In genomic region chr6:124964764-124965105, GRCh38 we compare ENCODE assay signal across 11 cellular contexts. TPM values are rescaled to one million over a fixed set of nuclear protein-coding genes. Genes with fewer than 3 reads are reported as not detected.
A peak's percentile ranks its signal among the peaks of the same experiment; 100 is the strongest.
DNase-seq lines count a peak whose midpoint lies in the region; ATAC-seq and TF ChIP-seq lines count a peak whose summit lies in the region.
"Had no signal": no experiment of that assay in that cellular context is flagged by ENCODE, and none has a peak within 500 bp of the region (broad histone marks: within the 10 kb centered on the region; RNA-seq: fewer than 3 reads in every experiment).

No MANE protein-coding gene starts in this region.

- H3K4me1 Mint-ChIP-seq in Calu3 (ENCODE audit: low read depth, unreplicated experiment) = peaks cover 25% of the 10 kb centered on the region
- H3K4me1 Mint-ChIP-seq in activated T-helper 17 cell treated with anti-CD3 and anti-CD28 coated beads, Interleukin-2, amount 50 U/mL, for 72 hours = peaks cover 10% of the 10 kb centered on the region
- H3K4me1 Mint-ChIP-seq: memory B cell had no signal

- no peaks in the 10 kb centered on the region for H3K9me3 ChIP-seq in right cardiac atrium (ENCODE audit: control insufficient read depth, low read length)

- intact Hi-C loops in Calu3 (cut with micrococcal nuclease; ENCODE audit: unreplicated experiment) = loop anchor here (5.0 kb wide), 1 partner anchor 38 kb away; no protein-coding TSS in a partner anchor
- intact Hi-C loops in right cardiac atrium (cut with DNase I) = loop anchor here in 2 of 4 donors (10.0 kb wide), 2 partner anchors 90 to 130 kb away; no protein-coding TSS in a partner anchor

- no TSS peak for BruUV-seq in Calu3 (replicated peaks; lab: Mats Ljungman, UMichigan)

- DNase-seq in Calu3 (no peak), right cardiac atrium (no peak), renal cortical epithelial cell (ENCODE audit: low read depth) (peak; percentile 59), NAMALWA (ENCODE audit: low spot score) (no peak), GF-D8 (lab: John Stamatoyannopoulos, UW) (no peak)
- DNase-seq: NCI-H510A had no signal

- no peaks in the 10 kb centered on the region for H3K27me3 ChIP-seq in right cardiac atrium (ENCODE audit: control insufficient read depth, insufficient read depth)

- no peaks in the 10 kb centered on the region for H3K27me3 Mint-ChIP-seq in Calu3 (ENCODE audit: unreplicated experiment)
- H3K27me3 Mint-ChIP-seq in activated T-helper 17 cell treated with anti-CD3 and anti-CD28 coated beads, Interleukin-2, amount 50 U/mL, for 72 hours = peaks cover 38% of the 10 kb centered on the region

- no peak for ATAC-seq in activated T-helper 17 cell treated with anti-CD3 and anti-CD28 coated beads, Interleukin-2, amount 50 U/mL, for 72 hours (replicated peaks)
- ATAC-seq in right cardiac atrium = no peak
- no peak for ATAC-seq in GM21737 (IDR thresholded peaks at IDR 0.05; ENCODE audit: unreplicated experiment)
- no peak for ATAC-seq in HG02938 (IDR thresholded peaks at IDR 0.05; ENCODE audit: unreplicated experiment)

- H3K27ac Mint-ChIP-seq in Calu3 (ENCODE audit: unreplicated experiment) = no peak overlapping the region
- no peak overlapping the region for H3K27ac Mint-ChIP-seq in activated T-helper 17 cell treated with anti-CD3 and anti-CD28 coated beads, Interleukin-2, amount 50 U/mL, for 72 hours
- H3K27ac Mint-ChIP-seq: memory B cell had no signal

- peak overlapping the region; percentile 95 for H3K4me3 ChIP-seq in right cardiac atrium (ENCODE audit: low read length)

- no peak overlapping the region for H3K27ac ChIP-seq in right cardiac atrium (ENCODE audit: low read length)
- H3K27ac ChIP-seq: VCaP had no signal

- H3K9me3 Mint-ChIP-seq in Calu3 (ENCODE audit: low read depth, unreplicated experiment) = no peaks in the 10 kb centered on the region
- no peaks in the 10 kb centered on the region for H3K9me3 Mint-ChIP-seq in activated T-helper 17 cell treated with anti-CD3 and anti-CD28 coated beads, Interleukin-2, amount 50 U/mL, for 72 hours

- H3K4me1 ChIP-seq in right cardiac atrium (ENCODE audit: control insufficient read depth, insufficient read depth, low read length) = peaks cover 2% of the 10 kb centered on the region

- peaks cover 33% of the 10 kb centered on the region for H3K36me3 Mint-ChIP-seq in Calu3 (ENCODE audit: insufficient read depth, unreplicated experiment)
- H3K36me3 Mint-ChIP-seq in activated T-helper 17 cell treated with anti-CD3 and anti-CD28 coated beads, Interleukin-2, amount 50 U/mL, for 72 hours (ENCODE audit: low read depth) = peaks cover 11% of the 10 kb centered on the region

- WGBS in right cardiac atrium = 34% methylated on average over 3 of the region's 3 CpGs

- CTCF ChIA-PET in Calu3 (lab: Charles Lee) = no interaction called here

- H3K4me3 Mint-ChIP-seq in Calu3 (ENCODE audit: low read depth, unreplicated experiment) = peak overlapping the region; percentile 92
- peak overlapping the region; percentile 74 for H3K4me3 Mint-ChIP-seq in activated T-helper 17 cell treated with anti-CD3 and anti-CD28 coated beads, Interleukin-2, amount 50 U/mL, for 72 hours
- H3K4me3 Mint-ChIP-seq: memory B cell had no signal

- TF ChIP-seq CTCF in Calu3 (IDR thresholded peaks at IDR 0.05; ENCODE audit: unreplicated experiment) = no peak

RNA-seq across cellular contexts. Expression of gene RNF217, which starts 2.5 kb away (rescaled TPM):
- total RNA-seq in Calu3 (2022) (15.4 and 16.4 TPM in 2 replicates), right cardiac atrium (10 to 100 TPM; 12.2 to 23.6 (median 17.6) TPM), renal cortical epithelial cell (14.6 and 27.7 TPM in 2 replicates)
- total RNA-seq in activated T-helper 17 cell treated with anti-CD3 and anti-CD28 coated beads, Interleukin-2, amount 50 U/mL, for 72 hours = 1 to 10 TPM; 1.7 to 5.6 TPM
- 4.4 TPM for polyA plus RNA-seq in right cardiac atrium
